1 cellular context compared by ENCODE assay signal in the genomic region with DNA sequence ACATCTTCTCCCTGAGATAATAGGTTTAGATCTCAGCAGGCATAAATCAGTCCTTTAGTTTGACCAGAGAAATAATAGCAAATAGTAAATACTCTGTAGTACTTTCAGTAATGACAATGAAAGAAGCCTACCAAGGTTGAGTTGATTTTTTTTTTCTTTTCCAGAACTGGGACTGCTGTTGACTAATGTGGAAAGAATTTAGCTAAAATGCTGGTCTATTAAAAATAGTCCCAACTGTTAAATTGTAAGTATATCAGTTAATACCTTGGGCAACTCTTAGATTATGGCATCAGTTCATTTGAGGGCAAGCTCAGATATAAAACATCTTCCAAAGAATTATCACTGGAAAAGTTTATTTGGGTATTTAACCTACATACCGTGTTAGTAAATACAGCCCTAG.
TF ChIP-seq lines count a peak whose summit lies in the region.

No MANE protein-coding gene starts in this region.

TF ChIP-seq in GM23338, 12 proteins besides CTCF, POLR2A, EP300 and RAD21 (continued from another document):
- TF ChIP-seq, protein P1, sequence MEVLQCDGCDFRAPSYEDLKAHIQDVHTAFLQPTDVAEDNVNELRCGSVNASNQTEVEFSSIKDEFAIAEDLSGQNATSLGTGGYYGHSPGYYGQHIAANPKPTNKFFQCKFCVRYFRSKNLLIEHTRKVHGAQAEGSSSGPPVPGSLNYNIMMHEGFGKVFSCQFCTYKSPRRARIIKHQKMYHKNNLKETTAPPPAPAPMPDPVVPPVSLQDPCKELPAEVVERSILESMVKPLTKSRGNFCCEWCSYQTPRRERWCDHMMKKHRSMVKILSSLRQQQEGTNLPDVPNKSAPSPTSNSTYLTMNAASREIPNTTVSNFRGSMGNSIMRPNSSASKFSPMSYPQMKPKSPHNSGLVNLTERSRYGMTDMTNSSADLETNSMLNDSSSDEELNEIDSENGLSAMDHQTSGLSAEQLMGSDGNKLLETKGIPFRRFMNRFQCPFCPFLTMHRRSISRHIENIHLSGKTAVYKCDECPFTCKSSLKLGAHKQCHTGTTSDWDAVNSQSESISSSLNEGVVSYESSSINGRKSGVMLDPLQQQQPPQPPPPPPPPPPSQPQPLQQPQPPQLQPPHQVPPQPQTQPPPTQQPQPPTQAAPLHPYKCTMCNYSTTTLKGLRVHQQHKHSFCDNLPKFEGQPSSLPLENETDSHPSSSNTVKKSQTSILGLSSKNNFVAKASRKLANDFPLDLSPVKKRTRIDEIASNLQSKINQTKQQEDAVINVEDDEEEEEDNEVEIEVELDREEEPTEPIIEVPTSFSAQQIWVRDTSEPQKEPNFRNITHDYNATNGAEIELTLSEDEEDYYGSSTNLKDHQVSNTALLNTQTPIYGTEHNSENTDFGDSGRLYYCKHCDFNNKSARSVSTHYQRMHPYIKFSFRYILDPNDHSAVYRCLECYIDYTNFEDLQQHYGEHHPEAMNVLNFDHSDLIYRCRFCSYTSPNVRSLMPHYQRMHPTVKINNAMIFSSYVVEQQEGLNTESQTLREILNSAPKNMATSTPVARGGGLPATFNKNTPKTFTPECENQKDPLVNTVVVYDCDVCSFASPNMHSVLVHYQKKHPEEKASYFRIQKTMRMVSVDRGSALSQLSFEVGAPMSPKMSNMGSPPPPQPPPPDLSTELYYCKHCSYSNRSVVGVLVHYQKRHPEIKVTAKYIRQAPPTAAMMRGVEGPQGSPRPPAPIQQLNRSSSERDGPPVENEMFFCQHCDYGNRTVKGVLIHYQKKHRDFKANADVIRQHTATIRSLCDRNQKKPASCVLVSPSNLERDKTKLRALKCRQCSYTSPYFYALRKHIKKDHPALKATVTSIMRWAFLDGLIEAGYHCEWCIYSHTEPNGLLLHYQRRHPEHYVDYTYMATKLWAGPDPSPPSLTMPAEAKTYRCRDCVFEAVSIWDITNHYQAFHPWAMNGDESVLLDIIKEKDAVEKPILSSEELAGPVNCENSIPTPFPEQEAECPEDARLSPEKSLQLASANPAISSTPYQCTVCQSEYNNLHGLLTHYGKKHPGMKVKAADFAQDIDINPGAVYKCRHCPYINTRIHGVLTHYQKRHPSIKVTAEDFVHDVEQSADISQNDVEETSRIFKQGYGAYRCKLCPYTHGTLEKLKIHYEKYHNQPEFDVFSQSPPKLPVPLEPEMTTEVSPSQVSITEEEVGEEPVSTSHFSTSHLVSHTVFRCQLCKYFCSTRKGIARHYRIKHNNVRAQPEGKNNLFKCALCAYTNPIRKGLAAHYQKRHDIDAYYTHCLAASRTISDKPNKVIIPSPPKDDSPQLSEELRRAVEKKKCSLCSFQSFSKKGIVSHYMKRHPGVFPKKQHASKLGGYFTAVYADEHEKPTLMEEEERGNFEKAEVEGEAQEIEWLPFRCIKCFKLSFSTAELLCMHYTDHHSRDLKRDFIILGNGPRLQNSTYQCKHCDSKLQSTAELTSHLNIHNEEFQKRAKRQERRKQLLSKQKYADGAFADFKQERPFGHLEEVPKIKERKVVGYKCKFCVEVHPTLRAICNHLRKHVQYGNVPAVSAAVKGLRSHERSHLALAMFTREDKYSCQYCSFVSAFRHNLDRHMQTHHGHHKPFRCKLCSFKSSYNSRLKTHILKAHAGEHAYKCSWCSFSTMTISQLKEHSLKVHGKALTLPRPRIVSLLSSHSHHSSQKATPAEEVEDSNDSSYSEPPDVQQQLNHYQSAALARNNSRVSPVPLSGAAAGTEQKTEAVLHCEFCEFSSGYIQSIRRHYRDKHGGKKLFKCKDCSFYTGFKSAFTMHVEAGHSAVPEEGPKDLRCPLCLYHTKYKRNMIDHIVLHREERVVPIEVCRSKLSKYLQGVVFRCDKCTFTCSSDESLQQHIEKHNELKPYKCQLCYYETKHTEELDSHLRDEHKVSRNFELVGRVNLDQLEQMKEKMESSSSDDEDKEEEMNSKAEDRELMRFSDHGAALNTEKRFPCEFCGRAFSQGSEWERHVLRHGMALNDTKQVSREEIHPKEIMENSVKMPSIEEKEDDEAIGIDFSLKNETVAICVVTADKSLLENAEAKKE (CRISPR knock-in tag; IDR thresholded peaks at IDR 0.05): no peak
- TF ChIP-seq, protein P2, sequence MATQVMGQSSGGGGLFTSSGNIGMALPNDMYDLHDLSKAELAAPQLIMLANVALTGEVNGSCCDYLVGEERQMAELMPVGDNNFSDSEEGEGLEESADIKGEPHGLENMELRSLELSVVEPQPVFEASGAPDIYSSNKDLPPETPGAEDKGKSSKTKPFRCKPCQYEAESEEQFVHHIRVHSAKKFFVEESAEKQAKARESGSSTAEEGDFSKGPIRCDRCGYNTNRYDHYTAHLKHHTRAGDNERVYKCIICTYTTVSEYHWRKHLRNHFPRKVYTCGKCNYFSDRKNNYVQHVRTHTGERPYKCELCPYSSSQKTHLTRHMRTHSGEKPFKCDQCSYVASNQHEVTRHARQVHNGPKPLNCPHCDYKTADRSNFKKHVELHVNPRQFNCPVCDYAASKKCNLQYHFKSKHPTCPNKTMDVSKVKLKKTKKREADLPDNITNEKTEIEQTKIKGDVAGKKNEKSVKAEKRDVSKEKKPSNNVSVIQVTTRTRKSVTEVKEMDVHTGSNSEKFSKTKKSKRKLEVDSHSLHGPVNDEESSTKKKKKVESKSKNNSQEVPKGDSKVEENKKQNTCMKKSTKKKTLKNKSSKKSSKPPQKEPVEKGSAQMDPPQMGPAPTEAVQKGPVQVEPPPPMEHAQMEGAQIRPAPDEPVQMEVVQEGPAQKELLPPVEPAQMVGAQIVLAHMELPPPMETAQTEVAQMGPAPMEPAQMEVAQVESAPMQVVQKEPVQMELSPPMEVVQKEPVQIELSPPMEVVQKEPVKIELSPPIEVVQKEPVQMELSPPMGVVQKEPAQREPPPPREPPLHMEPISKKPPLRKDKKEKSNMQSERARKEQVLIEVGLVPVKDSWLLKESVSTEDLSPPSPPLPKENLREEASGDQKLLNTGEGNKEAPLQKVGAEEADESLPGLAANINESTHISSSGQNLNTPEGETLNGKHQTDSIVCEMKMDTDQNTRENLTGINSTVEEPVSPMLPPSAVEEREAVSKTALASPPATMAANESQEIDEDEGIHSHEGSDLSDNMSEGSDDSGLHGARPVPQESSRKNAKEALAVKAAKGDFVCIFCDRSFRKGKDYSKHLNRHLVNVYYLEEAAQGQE (IDR thresholded peaks at IDR 0.05; ENCODE audit: unreplicated experiment): no peak
- no peak for TF ChIP-seq EZH2 (IDR thresholded peaks at IDR 0.05; ENCODE audit: low read depth, unreplicated experiment)
- TF ChIP-seq, protein P3, sequence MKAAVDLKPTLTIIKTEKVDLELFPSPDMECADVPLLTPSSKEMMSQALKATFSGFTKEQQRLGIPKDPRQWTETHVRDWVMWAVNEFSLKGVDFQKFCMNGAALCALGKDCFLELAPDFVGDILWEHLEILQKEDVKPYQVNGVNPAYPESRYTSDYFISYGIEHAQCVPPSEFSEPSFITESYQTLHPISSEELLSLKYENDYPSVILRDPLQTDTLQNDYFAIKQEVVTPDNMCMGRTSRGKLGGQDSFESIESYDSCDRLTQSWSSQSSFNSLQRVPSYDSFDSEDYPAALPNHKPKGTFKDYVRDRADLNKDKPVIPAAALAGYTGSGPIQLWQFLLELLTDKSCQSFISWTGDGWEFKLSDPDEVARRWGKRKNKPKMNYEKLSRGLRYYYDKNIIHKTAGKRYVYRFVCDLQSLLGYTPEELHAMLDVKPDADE (IDR thresholded peaks at IDR 0.05): no peak
